In the genomic region with DNA sequence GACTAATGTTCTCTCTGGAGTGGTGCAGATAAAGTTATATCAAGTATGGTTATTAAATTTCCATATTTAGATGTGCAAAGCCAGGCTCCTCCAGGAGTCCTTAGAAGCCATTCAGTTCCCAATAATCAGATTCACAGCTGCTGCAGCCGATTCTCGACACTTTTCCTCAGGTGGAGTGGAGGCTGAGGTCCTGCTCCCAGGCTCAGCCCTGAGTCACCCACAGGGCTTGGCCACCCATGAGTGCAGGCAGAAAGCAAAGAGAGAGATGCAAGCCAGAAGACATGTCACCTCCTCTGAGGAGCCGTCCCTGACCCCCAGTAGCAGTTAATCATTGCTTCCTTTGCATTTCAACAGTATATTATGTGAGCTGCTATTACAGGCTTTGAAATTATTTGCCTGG, we compare ENCODE assay signal across 17 cellular contexts.
"Had no signal": no experiment of that assay in that cellular context is flagged by ENCODE, and none has a peak within 500 bp of the region (broad histone marks: within the 10 kb centered on the region; RNA-seq: fewer than 3 reads in every experiment).

No MANE protein-coding gene starts in this region.

- ATAC-seq: gastrocnemius medialis, heart right ventricle, left cardiac atrium, left lung, left ventricle myocardium superior, lower lobe of right lung had no signal

- DNase-seq: dermis blood vessel endothelial cell; dorsolateral prefrontal cortex; effector CD4-positive, alpha-beta T cell; effector memory CD4-positive, alpha-beta T cell; esophagus squamous epithelium; foreskin fibroblast; foreskin melanocyte; gastrocnemius medialis; glutamatergic neuron; heart right ventricle; hippocampal formation; left cardiac atrium; left lung; left ventricle myocardium superior; lower lobe of right lung; mesenchymal stem cell; midbrain had no signal
